Comparison of ENCODE assay signal across 32 cellular contexts in the genomic region with DNA sequence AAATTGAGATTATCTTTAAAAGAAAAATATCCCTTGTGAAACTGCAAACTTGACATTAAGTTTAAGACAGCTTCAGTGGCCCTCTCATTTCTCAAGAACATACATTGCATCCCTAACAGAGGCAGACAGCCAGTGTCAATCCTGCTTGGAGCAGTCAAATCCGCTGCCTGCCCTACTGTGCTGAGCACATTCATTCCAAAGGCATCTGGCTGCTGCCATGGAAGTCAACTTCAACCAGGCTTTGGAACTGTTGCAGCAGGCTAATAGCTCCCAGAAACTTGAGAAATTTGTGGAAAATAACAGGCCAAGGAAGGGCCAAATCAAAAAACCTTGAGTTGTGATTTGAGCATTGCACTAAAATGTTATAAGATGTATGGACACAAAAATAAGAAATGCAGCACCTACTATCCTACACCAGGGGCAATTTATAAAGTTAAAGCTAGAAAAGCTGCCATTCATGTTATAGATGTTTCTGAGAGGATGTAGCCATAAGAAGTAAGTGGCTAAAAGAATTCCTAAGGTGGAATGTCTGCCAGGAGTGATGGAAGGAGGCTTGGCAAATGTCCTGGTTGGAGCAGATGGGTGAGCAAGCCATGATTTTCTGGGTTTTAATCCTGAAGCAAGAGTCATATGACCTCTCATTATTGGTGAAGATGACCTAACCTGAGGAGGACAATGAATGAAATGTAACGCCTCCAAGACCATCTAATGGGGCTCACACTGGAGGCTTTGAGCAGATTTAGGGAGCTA. TPM values are rescaled to one million over a fixed set of nuclear protein-coding genes. Genes with fewer than 3 reads are reported as not detected.
"Had no signal": no experiment of that assay in that cellular context is flagged by ENCODE, and none has a peak within 500 bp of the region (broad histone marks: within the 10 kb centered on the region; RNA-seq: fewer than 3 reads in every experiment).

No MANE protein-coding gene starts in this region.

- H3K27me3 ChIP-seq: adrenal gland, ascending aorta, breast epithelium, neural progenitor cell, upper lobe of left lung had no signal

- H3K4me2 ChIP-seq: neural progenitor cell had no signal

- H3K9ac ChIP-seq: neural progenitor cell had no signal

- H2AFZ ChIP-seq: neural progenitor cell had no signal

- H3K27ac ChIP-seq: adrenal gland, ascending aorta, breast epithelium, neural progenitor cell, thoracic aorta, upper lobe of left lung had no signal

- H3K36me3 ChIP-seq: adrenal gland, ascending aorta, breast epithelium, neural progenitor cell, thoracic aorta, upper lobe of left lung had no signal

- H3K9me3 ChIP-seq: adrenal gland, ascending aorta, breast epithelium, thoracic aorta, upper lobe of left lung had no signal

- H3K4me3 ChIP-seq: adrenal gland, ascending aorta, breast epithelium, neural progenitor cell, thoracic aorta, upper lobe of left lung had no signal

- DNase-seq: activated CD4-positive, alpha-beta T cell treated with anti-CD3 and anti-CD28 coated beads for 4 hours; activated CD4-positive, alpha-beta T cell treated with anti-CD3 and anti-CD28 coated beads, Interleukin-2, amount 50 U/mL, for 48 hours; activated CD8-positive, alpha-beta memory T cell treated with anti-CD3 and anti-CD28 coated beads, Interleukin-2, amount 50 U/mL, for 48 hours; activated naive CD4-positive, alpha-beta T cell; activated T-cell treated with anti-CD3 and anti-CD28 coated beads, Interleukin-2, amount 50 U/mL, for 4 hours; adrenal gland; cortex of kidney; endodermal cell; glutamatergic neuron; hypothalamus; left ventricle myocardium superior; mammary epithelial cell; naive thymus-derived CD8-positive, alpha-beta T cell; small intestine; stimulated activated CD4-positive, alpha-beta T cell treated with anti-CD3 and anti-CD28 coated beads, Interleukin-15, amount 100 ng/mL, for 24 hours; stimulated activated CD8-positive, alpha-beta memory T cell treated with anti-CD3 and anti-CD28 coated beads, Interleukin-4, amount 100 ng/mL, for 48 hours; stimulated activated naive B cell treated with anti-CD40 and anti-IgM and Interleukin-4, amounts not matched to agents 10 μg/mL and 1 μg/mL and 100 μg/mL, for 72 hours; T-helper 1 cell; T-helper 9 cell; upper lobe of left lung had no signal

- H3K4me1 ChIP-seq: adrenal gland, ascending aorta, breast epithelium, neural progenitor cell, upper lobe of left lung had no signal

RNA-seq across cellular contexts. Expression of a gene that starts 31.5 kb away (rescaled TPM):
- total RNA-seq: activated CD8-positive, alpha-beta memory T cell treated with anti-CD3 and anti-CD28 coated beads for 36 hours; activated T-cell treated with anti-CD3 and anti-CD28 coated beads, Interleukin-2, amount 50 U/mL, for 4 hours; activated T-helper 2 cell treated with anti-CD3 and anti-CD28 coated beads, Interferon-gamma antibody, Interleukin-2, Interleukin-4, amounts not matched to agents 10 μg/mL and 5 μg/mL and 100 μg/mL, durations not matched to agents 14 hours and 24 hours and 36 hours; adrenal gland; ascending aorta; breast epithelium; endodermal cell; fibroblast of lung; left ventricle myocardium superior; mammary epithelial cell; mesothelial cell of epicardium; naive thymus-derived CD8-positive, alpha-beta T cell; omental fat pad; posterior vena cava; sciatic nerve; thoracic aorta; WTC11 had no signal
- polyA plus RNA-seq: fibroblast of lung; mammary epithelial cell; naive thymus-derived CD8-positive, alpha-beta T cell had no signal
